Comparison of ENCODE assay signal across 8 cellular contexts in genomic region chr7:138875794-138876193, GRCh38.
A peak's percentile ranks its signal among the peaks of the same experiment; 100 is the strongest.
DNase-seq lines count a peak whose midpoint lies in the region; ATAC-seq, FAIRE-seq and TF ChIP-seq lines count a peak whose summit lies in the region.

No MANE protein-coding gene starts in this region.

- H3K27ac ChIP-seq in CD8-positive, alpha-beta memory T cell (ENCODE audit: low read depth, low read length) = no peak overlapping the region
- H3K27ac ChIP-seq in small intestine (ENCODE audit: low read depth in 1 of 2, low read length in 1 of 2) (no peak overlapping the region), neuronal stem cell (replicated peaks; ENCODE audit: low read length) (no peak overlapping the region), colonic mucosa (no peak overlapping the region), ovary (no peak overlapping the region)

- TF ChIP-seq POLR2A in ovary (IDR thresholded peaks at IDR 0.05) = no peak

- H3K36me3 ChIP-seq in CD8-positive, alpha-beta memory T cell (ENCODE audit: insufficient read depth, low read length) = no peaks in the 10 kb centered on the region
- H3K36me3 ChIP-seq in small intestine (ENCODE audit: control insufficient read depth in 2 of 2, insufficient read depth in 2 of 2, low read length in 2 of 2) (peaks cover 0 to 3% of the 10 kb centered on the region in 2 donors), neuronal stem cell (replicated peaks in 1 of 2; ENCODE audit: control insufficient read depth in 2 of 2, insufficient read depth in 2 of 2, low read length in 2 of 2) (peaks cover 12 to 94% of the 10 kb centered on the region in 2 donors), colonic mucosa (no peaks in the 10 kb centered on the region), ovary (no peaks in the 10 kb centered on the region)

- H2BK12ac ChIP-seq in neuronal stem cell (ENCODE audit: low read length) = no peak overlapping the region

- no peak overlapping the region for H3K14ac ChIP-seq in neuronal stem cell (ENCODE audit: low read length)

- TF ChIP-seq EP300 in ovary (IDR thresholded peaks at IDR 0.05) = no peak

- no peaks in the 10 kb centered on the region for H3K27me3 ChIP-seq in CD8-positive, alpha-beta memory T cell (ENCODE audit: insufficient read depth, low read length, poor library complexity, severe bottlenecking)
- no peaks in the 10 kb centered on the region for H3K27me3 ChIP-seq in small intestine (ENCODE audit: control insufficient read depth in 2 of 2, insufficient read depth in 2 of 2, low read length in 2 of 2)
- no peaks in the 10 kb centered on the region for H3K27me3 ChIP-seq in neuronal stem cell (ENCODE audit: control insufficient read depth in 3 of 3, insufficient read depth in 3 of 3, low read depth in 1 of 3, low read length in 3 of 3)
- no peaks in the 10 kb centered on the region for H3K27me3 ChIP-seq in colonic mucosa
- no peaks in the 10 kb centered on the region for H3K27me3 ChIP-seq in ovary

- no peaks in the 10 kb centered on the region for H3K79me1 ChIP-seq in neuronal stem cell (ENCODE audit: low read depth, low read length)

- H2BK120ac ChIP-seq in neuronal stem cell (ENCODE audit: low read depth, low read length) = no peak overlapping the region

- H3K9me3 Mint-ChIP-seq in CD8-positive, alpha-beta memory T cell = no peaks in the 10 kb centered on the region

- no peak overlapping the region for H3K4me3 ChIP-seq in CD8-positive, alpha-beta memory T cell (ENCODE audit: low read length)
- H3K4me3 ChIP-seq in small intestine (ENCODE audit: low read depth in 1 of 2, low read length in 2 of 2) (no peak overlapping the region), neuronal stem cell (ENCODE audit: low read length in 2 of 2) (no peak overlapping the region), colonic mucosa (no peak overlapping the region), ovary (no peak overlapping the region)

- no peak overlapping the region for H2AFZ ChIP-seq in neuronal stem cell (ENCODE audit: low read length)

- no peaks in the 10 kb centered on the region for H3K27me3 Mint-ChIP-seq in CD8-positive, alpha-beta memory T cell
- no peaks in the 10 kb centered on the region for H3K27me3 Mint-ChIP-seq in T-helper 17 cell

- no peaks in the 10 kb centered on the region for H3K36me3 Mint-ChIP-seq in CD8-positive, alpha-beta memory T cell
- H3K36me3 Mint-ChIP-seq in T-helper 17 cell (ENCODE audit: low read depth) = no peaks in the 10 kb centered on the region

- H3K4me1 ChIP-seq in CD8-positive, alpha-beta memory T cell (ENCODE audit: insufficient read depth, low read length) = peaks cover 11% of the 10 kb centered on the region
- H3K4me1 ChIP-seq in small intestine (ENCODE audit: control insufficient read depth in 2 of 2, insufficient read depth in 1 of 2, low read depth in 1 of 2, low read length in 1 of 2) = no peaks in the 10 kb centered on the region
- peaks cover 0 to 3% of the 10 kb centered on the region in 2 donors for H3K4me1 ChIP-seq in neuronal stem cell (ENCODE audit: control insufficient read depth in 2 of 2, insufficient read depth in 1 of 2, low read depth in 1 of 2, low read length in 2 of 2)
- H3K4me1 ChIP-seq in colonic mucosa = no peaks in the 10 kb centered on the region
- no peaks in the 10 kb centered on the region for H3K4me1 ChIP-seq in ovary (ENCODE audit: insufficient read depth)

- H2BK15ac ChIP-seq in neuronal stem cell (ENCODE audit: low read length) = no peak overlapping the region

- no peaks in the 10 kb centered on the region for H3K9me3 ChIP-seq in CD8-positive, alpha-beta memory T cell (ENCODE audit: low read length)
- no peaks in the 10 kb centered on the region for H3K9me3 ChIP-seq in T-helper 17 cell (ENCODE audit: control insufficient read depth, low read length, poor library complexity, severe bottlenecking)
- no peaks in the 10 kb centered on the region for H3K9me3 ChIP-seq in small intestine (ENCODE audit: control insufficient read depth, low read depth)
- peaks cover 0 to 2% of the 10 kb centered on the region in 2 donors for H3K9me3 ChIP-seq in neuronal stem cell (replicated peaks in 1 of 2; ENCODE audit: control insufficient read depth in 2 of 2, insufficient read depth in 1 of 2, low read depth in 1 of 2, low read length in 2 of 2)
- H3K9me3 ChIP-seq in colonic mucosa = no peaks in the 10 kb centered on the region
- H3K9me3 ChIP-seq in ovary = no peaks in the 10 kb centered on the region

- no peak overlapping the region for H3K23ac ChIP-seq in neuronal stem cell (ENCODE audit: low read depth, low read length, poor library complexity)

- intact Hi-C loops in colonic mucosa (cut with DNase I) (no loop called here), ovary (cut with DNase I) (no loop called here)

- H3K4me2 ChIP-seq in neuronal stem cell (ENCODE audit: insufficient read depth, low read length, poor library complexity, severe bottlenecking) = no peak overlapping the region

- POLR2A ChIA-PET in CD8-positive, alpha-beta memory T cell (lab: Charles Lee) = interaction anchor here (0.6 to 1.2 kb wide), 3 partner anchors 11 to 172 kb away, joined by 3 read pairs; no protein-coding TSS in a partner anchor

- peak; percentile 99 for ATAC-seq in T-helper 17 cell

- TF ChIP-seq CTCF in colonic mucosa (IDR thresholded peaks at IDR 0.05) (no peak), ovary (IDR thresholded peaks at IDR 0.05) (no peak)

- no peak overlapping the region for H2AK5ac ChIP-seq in neuronal stem cell (ENCODE audit: low read depth, low read length)

- peak; percentile 27 to 83 (median 74) for DNase-seq in CD8-positive, alpha-beta memory T cell
- DNase-seq in T-helper 17 cell (peak in 2 of 3 donors; percentile 16 to 23), small intestine (peak; percentile 56), neuronal stem cell (ENCODE audit: low spot score) (no peak), C1 segment of cervical spinal cord (lab: John Stamatoyannopoulos, UW) (no peak), colonic mucosa (no peak), ovary (no peak)
- DNase-seq in activated naive CD4-positive, alpha-beta T cell treated with anti-CD3 and anti-CD28 coated beads, Interleukin-2, amount 50 U/mL, for 16 hours = peak; percentile 52

- CTCF ChIA-PET in CD8-positive, alpha-beta memory T cell (lab: Charles Lee) = interaction anchor here (4.0 kb wide), 1 partner anchor 11 kb away, joined by 25 read pairs; no protein-coding TSS in a partner anchor

- WGBS in small intestine, 3 donors = 72 to 88% (median 75%) methylated on average over 9 of the region's 9 CpGs
- WGBS in neuronal stem cell (ENCODE audit: extremely low coverage in 2 of 2, insufficient read length in 2 of 2, insufficient replicate concordance in 1 of 2), 2 donors = no CpG with 5 or more reads among the region's 9 CpGs
- WGBS in ovary, 3 donors = 90 to 91% (median 90%) methylated on average over 9 of the region's 9 CpGs

- H3K9ac ChIP-seq in neuronal stem cell (ENCODE audit: low read depth, low read length, poor library complexity) (no peak overlapping the region), colonic mucosa (ENCODE audit: low read depth in 2 of 2, low read length in 2 of 2) (no peak overlapping the region)

- no peak overlapping the region for H3K4ac ChIP-seq in neuronal stem cell (ENCODE audit: low read length)

- H3K4me3 Mint-ChIP-seq in CD8-positive, alpha-beta memory T cell = peak overlapping the region in 4 of 7 donors; percentile 5 to 43 (median 30)
- H3K4me3 Mint-ChIP-seq in T-helper 17 cell = no peak overlapping the region

- peak overlapping the region; percentile 31 to 87 (median 77) for H3K27ac Mint-ChIP-seq in CD8-positive, alpha-beta memory T cell
- peak overlapping the region; percentile 49 for H3K27ac Mint-ChIP-seq in T-helper 17 cell

- FAIRE-seq in small intestine (lab: Jason Lieb, UNC) = no peak

- H3K4me1 Mint-ChIP-seq in CD8-positive, alpha-beta memory T cell = peaks cover 10 to 24% (median 21%) of the 10 kb centered on the region in 3 donors
- peaks cover 9% of the 10 kb centered on the region for H3K4me1 Mint-ChIP-seq in T-helper 17 cell

- H4K91ac ChIP-seq in neuronal stem cell (ENCODE audit: low read depth, low read length, poor library complexity) = no peak overlapping the region

- no peak overlapping the region for H3K18ac ChIP-seq in neuronal stem cell (ENCODE audit: low read length)

- no peak overlapping the region for H2BK5ac ChIP-seq in neuronal stem cell (ENCODE audit: low read length)

- no peak overlapping the region for H4K8ac ChIP-seq in neuronal stem cell (ENCODE audit: low read depth, low read length)

Comparison
In these comparisons a context has a peak if more than half of its experiments do, and no peak if none do; other contexts are left out.
1. DNase-seq: peak in CD8-positive, alpha-beta memory T cell (5 of 5), T-helper 17 cell (2 of 3), activated naive CD4-positive, alpha-beta T cell treated with anti-CD3 and anti-CD28 coated beads, Interleukin-2, amount 50 U/mL, for 16 hours (single experiment) and small intestine (single experiment); none in neuronal stem cell (single experiment), C1 segment of cervical spinal cord (0 of 14), colonic mucosa (single experiment) and ovary (0 of 5).